11 cellular contexts compared by ENCODE assay signal in genomic region chr10:110571093-110571743, GRCh38.
"Had no signal": no experiment of that assay in that cellular context is flagged by ENCODE, and none has a peak within 500 bp of the region (broad histone marks: within the 10 kb centered on the region; RNA-seq: fewer than 3 reads in every experiment).

No MANE protein-coding gene starts in this region.

- H3K27me3 ChIP-seq: heart right ventricle, upper lobe of right lung had no signal

- DNase-seq: activated CD4-positive, alpha-beta memory T cell treated with anti-CD3 and anti-CD28 coated beads, Interleukin-2, amount 10 ng/mL, durations not matched to agents 7 days and 5 days; activated CD4-positive, alpha-beta T cell treated with anti-CD3 and anti-CD28 coated beads for 1 hour; activated CD8-positive, alpha-beta memory T cell treated with anti-CD3 and anti-CD28 coated beads, Interleukin-2, amount 50 U/mL, for 4 hours; activated naive CD4-positive, alpha-beta T cell treated with Interleukin-2 at 50 U/mL for 16 hours; effector CD4-positive, alpha-beta T cell; heart right ventricle; left ventricle myocardium inferior; mesenchymal stem cell; nephron progenitor cell; stimulated activated CD4-positive, alpha-beta T cell treated with anti-CD3 and anti-CD28 coated beads, Interleukin-4, amount 100 ng/mL, for 24 hours; upper lobe of right lung had no signal

- H3K27ac ChIP-seq: heart right ventricle, left ventricle myocardium inferior, upper lobe of right lung had no signal

- H3K9me3 ChIP-seq: heart right ventricle, left ventricle myocardium inferior, upper lobe of right lung had no signal

- ATAC-seq: heart right ventricle, upper lobe of right lung had no signal

- H3K4me3 ChIP-seq: heart right ventricle, left ventricle myocardium inferior, upper lobe of right lung had no signal
